Comparison of ENCODE assay signal across 1 cellular context in genomic region chr20:45408646-45409213, GRCh38.
TF ChIP-seq lines count a peak whose summit lies in the region.

No MANE protein-coding gene starts in this region.

TF ChIP-seq in GM23338, 12 proteins besides CTCF, POLR2A, EP300 and RAD21 (continued from another document):
- TF ChIP-seq ZNF462 (CRISPR knock-in tag; IDR thresholded peaks at IDR 0.05) (no peak), ZNF114 (CRISPR knock-in tag; IDR thresholded peaks at IDR 0.05) (no peak), STAT1 (IDR thresholded peaks at IDR 0.05; ENCODE audit: unreplicated experiment) (no peak), REST (IDR thresholded peaks at IDR 0.05; ENCODE audit: unreplicated experiment) (no peak), JUNB (IDR thresholded peaks at IDR 0.05; ENCODE audit: unreplicated experiment) (no peak), EZH2phosphoT487 (IDR thresholded peaks at IDR 0.05; ENCODE audit: unreplicated experiment) (no peak), ETS1 (IDR thresholded peaks at IDR 0.05) (no peak), CREB1 (CRISPR knock-in tag; IDR thresholded peaks at IDR 0.05; ENCODE audit: low read depth) (no peak), POLR2AphosphoS5 (IDR thresholded peaks at IDR 0.05; ENCODE audit: low read depth) (no peak)
TF ChIP-seq in GM23338: peak in this region for 0.
